Comparison of ENCODE assay signal across 6 cellular contexts in genomic region chr5:176389769-176390123, GRCh38. TPM values are rescaled to one million over a fixed set of nuclear protein-coding genes. Genes with fewer than 3 reads are reported as not detected.
DNase-seq lines count a peak whose midpoint lies in the region; ATAC-seq and TF ChIP-seq lines count a peak whose summit lies in the region.
"Not testable (repeated sequence)": the region's sequence is repeated elsewhere in the genome, so short reads cannot be mapped to it uniquely, and the experiment has no call there.

No MANE protein-coding gene starts in this region.

- not testable (repeated sequence) for H3K36me3 Mint-ChIP-seq in T-helper 17 cell (ENCODE audit: low read depth)

- H3K4me2 ChIP-seq in GM23248 (ENCODE audit: unreplicated experiment) = peak overlapping the region; percentile 90

- intact Hi-C loops in breast epithelium (cut with DNase I; ENCODE audit: low total_unique reads); right cardiac atrium (cut with DNase I); transverse colon (cut with DNase I; ENCODE audit: low total_unique reads): not testable (repeated sequence)

- peak overlapping the region; percentile 96 for H3K9ac ChIP-seq in GM23248

- H4K20me1 ChIP-seq in GM23248 (ENCODE audit: insufficient read depth) = not testable (repeated sequence)

- not testable (repeated sequence) for DNase-seq in GM23248; T-helper 17 cell; breast epithelium (ENCODE audit: low spot score in 2 of 2); transverse colon
- DNase-seq in right cardiac atrium = peak in 1 of 3 donors; percentile 24

- not testable (repeated sequence) for H3K9me3 ChIP-seq in GM23248 (ENCODE audit: low read depth); T-helper 17 cell (ENCODE audit: control insufficient read depth, low read length, poor library complexity, severe bottlenecking); breast epithelium; right cardiac atrium (ENCODE audit: control insufficient read depth, low read length); neuron (ENCODE audit: low read length); transverse colon

- peak overlapping the region; percentile 100 for H3K4me3 ChIP-seq in GM23248
- peak overlapping the region; percentile 77 to 82 (median 79) for H3K4me3 ChIP-seq in breast epithelium
- peak overlapping the region; percentile 45 for H3K4me3 ChIP-seq in right cardiac atrium (ENCODE audit: low read length)
- H3K4me3 ChIP-seq in neuron (ENCODE audit: low read length) = peak overlapping the region; percentile 69
- H3K4me3 ChIP-seq in transverse colon = peak overlapping the region in 3 of 4 donors; percentile 60 to 73 (median 71)

- peaks cover 34% of the 10 kb centered on the region for H3K4me1 Mint-ChIP-seq in T-helper 17 cell

- peak overlapping the region; percentile 99 for H2AFZ ChIP-seq in GM23248
- not testable (repeated sequence) for H2AFZ ChIP-seq in neuron (ENCODE audit: low read depth, low read length)

- not testable (repeated sequence) for TF ChIP-seq CTCF in breast epithelium (IDR thresholded peaks at IDR 0.05); transverse colon (IDR thresholded peaks at IDR 0.05)

- H3F3A ChIP-seq in GM23248 (ENCODE audit: insufficient read depth) = peaks cover 13% of the 10 kb centered on the region

- WGBS in GM23248 (ENCODE audit: low coverage in 1 of 2, low lambda C conversion rate in 2 of 2, missing lambda C conversion rate in 2 of 2), 2 experiments = 88 to 90% methylated on average over 13 of the region's 13 CpGs
- WGBS in right cardiac atrium = 88% methylated on average over 13 of the region's 13 CpGs
- 79% methylated on average over 13 of the region's 13 CpGs; no CpG with 5 or more reads in 1 of the 2 donors for WGBS in transverse colon (ENCODE audit: low coverage in 1 of 2), 2 donors

- in situ Hi-C loops in GM23248 (cut with MboI); transverse colon (cut with MboI; ENCODE audit: low pct_ligation_motif_present in 1 of 4, low pct_unique_long_range_greater_than_20kb in 1 of 4, low sequenced_read_pairs in 3 of 4): not testable (repeated sequence)

- TF ChIP-seq POLR2A in breast epithelium (IDR thresholded peaks at IDR 0.05); transverse colon (IDR thresholded peaks at IDR 0.05): not testable (repeated sequence)

- peaks cover 51% of the 10 kb centered on the region for H3K79me2 ChIP-seq in GM23248 (ENCODE audit: insufficient read depth)

- H3K9me2 ChIP-seq in GM23248 (ENCODE audit: insufficient read depth) = not testable (repeated sequence)

- ATAC-seq in T-helper 17 cell, right cardiac atrium: not testable (repeated sequence)

- H3K27ac ChIP-seq in GM23248 (peak overlapping the region; percentile 93), breast epithelium (peak overlapping the region; percentile 92 to 98), right cardiac atrium (ENCODE audit: low read length) (peak overlapping the region; percentile 65), transverse colon (peak overlapping the region; percentile 92 to 98 (median 96))

- TF ChIP-seq EP300 in transverse colon (IDR thresholded peaks at IDR 0.05; ENCODE audit: low read depth) = not testable (repeated sequence)

- H3K27me3 Mint-ChIP-seq in T-helper 17 cell = not testable (repeated sequence)

- H3K27me3 ChIP-seq in GM23248 (replicated peaks; ENCODE audit: insufficient read depth); breast epithelium; right cardiac atrium (ENCODE audit: control insufficient read depth, insufficient read depth); neuron (ENCODE audit: insufficient read depth, low read length); transverse colon: not testable (repeated sequence)

- not testable (repeated sequence) for H3K36me3 ChIP-seq in GM23248 (ENCODE audit: low read depth); breast epithelium
- H3K36me3 ChIP-seq in neuron (ENCODE audit: insufficient read depth, low read length) = peaks cover 32% of the 10 kb centered on the region
- H3K36me3 ChIP-seq in transverse colon = peaks cover 0 to 13% (median 3%) of the 10 kb centered on the region in 4 donors

- peak overlapping the region; percentile 97 for H3K4me3 Mint-ChIP-seq in T-helper 17 cell

- H3K4me1 ChIP-seq in GM23248 (ENCODE audit: insufficient read depth) = peaks cover 20% of the 10 kb centered on the region; the same call in 1 of the 2 replicates
- H3K4me1 ChIP-seq in breast epithelium; right cardiac atrium (ENCODE audit: control insufficient read depth, insufficient read depth, low read length): not testable (repeated sequence)
- H3K4me1 ChIP-seq in neuron (ENCODE audit: insufficient read depth, low read length) = peaks cover 19% of the 10 kb centered on the region
- peaks cover 0 to 30% (median 18%) of the 10 kb centered on the region in 4 donors for H3K4me1 ChIP-seq in transverse colon

- H3K27ac Mint-ChIP-seq in T-helper 17 cell = peak overlapping the region; percentile 98

RNA-seq across cellular contexts. Expression of gene HIGD2A, which starts 1.2 kb away (rescaled TPM):
- total RNA-seq in GM23248 (2014; rRNA removed; shearing (Covaris generic)) = 33.8 and 72.1 TPM in 2 replicates
- polyA plus RNA-seq in GM23248 (2016; fragmentation: Nextera tagmentation; extraction: Ambion mirVana) (110 and 117 TPM in 2 replicates), right cardiac atrium (349 TPM)
- total RNA-seq in T-helper 17 cell (100 to 1,000 TPM; 119 to 135 TPM), breast epithelium (100 to 1,000 TPM in 1 of 3 donors, 10 to 100 TPM in 2; 68.5 to 134 (median 80.2) TPM), right cardiac atrium (100 to 1,000 TPM; 164 to 215 (median 180) TPM), transverse colon (100 to 1,000 TPM; 158 to 320 (median 207) TPM)

RNA-seq across cellular contexts. Expression of gene NOP16, which starts 1.3 kb away (rescaled TPM):
- total RNA-seq in GM23248 (2014; rRNA removed; shearing (Covaris generic)) = 13.3 and 15.2 TPM in 2 replicates
- polyA plus RNA-seq in GM23248 (2016; fragmentation: Nextera tagmentation; extraction: Ambion mirVana) = 68.4 and 68.7 TPM in 2 replicates
- 10 to 100 TPM; 17.9 to 19.2 TPM for total RNA-seq in T-helper 17 cell
- total RNA-seq in breast epithelium = 10 to 100 TPM in 2 of 3 donors, 1 to 10 TPM in 1; 8.5 to 13.8 (median 12.4) TPM
- 10 to 100 TPM; 16.6 to 23.3 (median 17.9) TPM for total RNA-seq in right cardiac atrium
- polyA plus RNA-seq in right cardiac atrium = 28.8 TPM
- total RNA-seq in transverse colon = 10 to 100 TPM in 1 of 4 donors, 1 to 10 TPM in 3; 1.8 to 12.7 (median 8.5) TPM

RNA-seq across cellular contexts. Expression of gene ARL10, which starts 24.5 kb away (rescaled TPM):
- total RNA-seq in GM23248 (2014; rRNA removed; shearing (Covaris generic)) = 8.3 and 8.9 TPM in 2 replicates
- polyA plus RNA-seq in GM23248 (2016; fragmentation: Nextera tagmentation; extraction: Ambion mirVana) = 4.3 and 6.7 TPM in 2 replicates
- total RNA-seq in T-helper 17 cell = 1 to 10 TPM; 7.3 to 7.6 TPM
- 10 to 100 TPM in 1 of 3 donors, 1 to 10 TPM in 2; 5.6 to 17.7 (median 6.6) TPM for total RNA-seq in breast epithelium
- 1 to 10 TPM; 5.1 to 9.7 (median 8.5) TPM for total RNA-seq in right cardiac atrium
- polyA plus RNA-seq in right cardiac atrium = 5.6 TPM
- total RNA-seq in transverse colon = 1 to 10 TPM; 1.1 to 4.9 (median 2.6) TPM

RNA-seq across cellular contexts. Expression of gene CLTB, which starts 26.6 kb away (rescaled TPM):
- total RNA-seq in GM23248 (2014; rRNA removed; shearing (Covaris generic)) = 121 and 130 TPM in 2 replicates
- polyA plus RNA-seq in GM23248 (2016; fragmentation: Nextera tagmentation; extraction: Ambion mirVana) (128 and 132 TPM in 2 replicates), right cardiac atrium (329 TPM)
- total RNA-seq in T-helper 17 cell (10 to 100 TPM; 65.3 to 69.4 TPM), breast epithelium (100 to 1,000 TPM in 2 of 3 donors, 10 to 100 TPM in 1; 91.0 to 122 (median 121) TPM), right cardiac atrium (100 to 1,000 TPM; 209 to 219 (median 212) TPM), transverse colon (100 to 1,000 TPM; 167 to 272 (median 265) TPM)

RNA-seq across cellular contexts. Expression of gene KIAA1191, which starts 28.2 kb away (rescaled TPM):
- total RNA-seq in GM23248 (2014; rRNA removed; shearing (Covaris generic)) = 110 and 114 TPM in 2 replicates
- polyA plus RNA-seq in GM23248 (2016; fragmentation: Nextera tagmentation; extraction: Ambion mirVana) (110 and 118 TPM in 2 replicates), right cardiac atrium (70.5 TPM)
- total RNA-seq in T-helper 17 cell (10 to 100 TPM; 73.9 to 76.7 TPM), breast epithelium (100 to 1,000 TPM in 1 of 3 donors, 10 to 100 TPM in 2; 82.2 to 102 (median 90.7) TPM), right cardiac atrium (10 to 100 TPM; 92.6 to 99.7 (median 97.9) TPM), transverse colon (100 to 1,000 TPM in 3 of 4 donors, 10 to 100 TPM in 1; 80.8 to 157 (median 111) TPM)

Comparison
In these comparisons a context has a peak if more than half of its experiments do, and no peak if none do; other contexts are left out.
1. H3K4me3 ChIP-seq: peak in every context shown above with its lines; median percentile 100 in GM23248; 79 in breast epithelium; 71 in transverse colon; 69 in neuron; 45 in right cardiac atrium.